In genomic region chr5:126422994-126423788, GRCh38 we compare ENCODE assay signal across 8 cellular contexts. TPM values are rescaled to one million over a fixed set of nuclear protein-coding genes. Genes with fewer than 3 reads are reported as not detected.
DNase-seq lines count a peak whose midpoint lies in the region; ATAC-seq and TF ChIP-seq lines count a peak whose summit lies in the region.

GRAMD2B (plus strand) TSS chr5:126423409; CDS start chr5:126423607, 198 bp downstream.

- 2% methylated on average over 44 of the region's 44 CpGs for WGBS in hepatocyte (ENCODE audit: low lambda C conversion rate, missing lambda C conversion rate)

- H3K79me2 ChIP-seq in GM23338 (replicated peaks; ENCODE audit: insufficient read depth) (peaks cover 42% of the 10 kb centered on the region), Loucy (ENCODE audit: insufficient read depth, low read length) (no peaks in the 10 kb centered on the region), hepatocyte (peaks cover 29% of the 10 kb centered on the region)

- no peak for TF ChIP-seq CTCF in GM23338 (conservative IDR thresholded peaks at IDR 0.05; ENCODE audit: low read depth in 2 of 2)
- TF ChIP-seq CTCF in Loucy (conservative IDR thresholded peaks at IDR 0.05; ENCODE audit: low read length): no peak
- TF ChIP-seq CTCF in astrocyte of the cerebellum (IDR thresholded peaks at IDR 0.05; ENCODE audit: low read depth, low read length, missing control alignments): no peak
- no peak for TF ChIP-seq CTCF in hepatocyte (IDR thresholded peaks at IDR 0.05; ENCODE audit: poor library complexity)
- no peak for TF ChIP-seq CTCF in vagina (IDR thresholded peaks at IDR 0.05)

- H3K9me2 ChIP-seq in GM23338 (ENCODE audit: insufficient read depth) (no peaks in the 10 kb centered on the region), Loucy (replicated peaks; ENCODE audit: low read depth, low read length) (no peaks in the 10 kb centered on the region), hepatocyte (replicated peaks; ENCODE audit: insufficient read depth) (no peaks in the 10 kb centered on the region)

- peak within 1 kb of the TSS; percentile 83 for H3K4me3 ChIP-seq in GM23338
- H3K4me3 ChIP-seq in Loucy (ENCODE audit: low read length, poor library complexity, severe bottlenecking): peak within 1 kb of the TSS; percentile 68
- H3K4me3 ChIP-seq in astrocyte of the cerebellum (ENCODE audit: low read depth, low read length): peak within 1 kb of the TSS; percentile 65
- H3K4me3 ChIP-seq in hepatocyte: peak within 1 kb of the TSS; percentile 65
- H3K4me3 ChIP-seq in rectal smooth muscle tissue (ENCODE audit: low read length): peak within 1 kb of the TSS; percentile 79
- H3K4me3 ChIP-seq in vagina: peak within 1 kb of the TSS; percentile 57 to 74

- intact Hi-C loops in vagina (cut with DNase I): loop anchor here (10.0 kb wide), 1 partner anchor 52 kb away; no protein-coding TSS in a partner anchor

- 0 out of 2 replicates have a peak, but pooled peaks cover 14% of the 10 kb centered on the region for H3K4me1 ChIP-seq in GM23338 (ENCODE audit: insufficient read depth)
- no peaks in the 10 kb centered on the region for H3K4me1 ChIP-seq in Loucy (ENCODE audit: insufficient read depth, low read length, poor library complexity, severe bottlenecking)
- H3K4me1 ChIP-seq in hepatocyte (ENCODE audit: insufficient read depth): no peaks in the 10 kb centered on the region
- peaks cover 7% of the 10 kb centered on the region for H3K4me1 ChIP-seq in rectal smooth muscle tissue (ENCODE audit: control insufficient read depth, insufficient read depth, low read length)
- peaks cover 34% of the 10 kb centered on the region for H3K4me1 ChIP-seq in vagina

- H3K36me3 Mint-ChIP-seq in GM23338 (ENCODE audit: low read depth): no peaks in the 10 kb centered on the region

- peak within 1 kb of the TSS; percentile 89 for H3K4me3 Mint-ChIP-seq in GM23338

- H3K27me3 ChIP-seq in GM23338 (ENCODE audit: insufficient read depth) (no peaks in the 10 kb centered on the region), Loucy (ENCODE audit: insufficient read depth, low read length, poor library complexity, severe bottlenecking) (no peaks in the 10 kb centered on the region), hepatocyte (no peaks in the 10 kb centered on the region), rectal smooth muscle tissue (ENCODE audit: control insufficient read depth, insufficient read depth, low read length) (no peaks in the 10 kb centered on the region), vagina (no peaks in the 10 kb centered on the region)

- peak; percentile 96 for ATAC-seq in GM23338

- H2AFZ ChIP-seq in GM23338 (peak within 1 kb of the TSS; percentile 93), Loucy (ENCODE audit: low read length) (peak within 1 kb of the TSS; percentile 41), hepatocyte (peak within 1 kb of the TSS; percentile 48)

- H3K9me3 Mint-ChIP-seq in GM23338: no peaks in the 10 kb centered on the region

- H3K27me3 Mint-ChIP-seq in GM23338 (ENCODE audit: insufficient read depth, low read depth, poor library complexity): peaks cover 1% of the 10 kb centered on the region

- DNase-seq in EH (ENCODE audit: low read depth): peak; percentile 93
- DNase-seq in GM23338 (ENCODE audit: low spot score): peak; percentile 96
- peak; percentile 50 for DNase-seq in T-helper 22 cell (ENCODE audit: low read depth)
- peak; percentile 74 for DNase-seq in astrocyte of the cerebellum (ENCODE audit: low read depth)
- DNase-seq in hepatocyte (ENCODE audit: low spot score): peak; percentile 86
- DNase-seq in vagina (ENCODE audit: extremely low spot score in 2 of 2): peak in 1 of 2 donors; percentile 94

- H3K36me3 ChIP-seq in GM23338 (ENCODE audit: insufficient read depth) (no peaks in the 10 kb centered on the region; the same call in 1 of the 2 replicates), Loucy (ENCODE audit: insufficient read depth, low read length) (no peaks in the 10 kb centered on the region), hepatocyte (replicated peaks; ENCODE audit: insufficient read depth, low read depth) (no peaks in the 10 kb centered on the region), rectal smooth muscle tissue (ENCODE audit: control insufficient read depth, insufficient read depth, low read length) (no peaks in the 10 kb centered on the region), vagina (no peaks in the 10 kb centered on the region)

- TF ChIP-seq POLR2A in vagina (IDR thresholded peaks at IDR 0.05): peak in 1 of 2 donors; percentile 82

- H4K20me1 ChIP-seq in GM23338 (replicated peaks; ENCODE audit: insufficient read depth): 0 out of 2 replicates have a peak, but pooled peaks cover 8% of the 10 kb centered on the region
- H4K20me1 ChIP-seq in Loucy (ENCODE audit: insufficient read depth, low read length, poor library complexity, severe bottlenecking): no peaks in the 10 kb centered on the region
- H4K20me1 ChIP-seq in hepatocyte (ENCODE audit: insufficient read depth, poor library complexity, severe bottlenecking): no peaks in the 10 kb centered on the region

- peaks cover 19% of the 10 kb centered on the region; the same call in 2 of the 3 replicates for H3K4me1 Mint-ChIP-seq in GM23338

- in situ Hi-C loops in astrocyte of the cerebellum (cut with HindIII; ENCODE audit: low sequenced_read_pairs): no loop called here

- peaks cover 9% of the 10 kb centered on the region for H3F3A ChIP-seq in GM23338 (replicated peaks; ENCODE audit: low read depth)
- H3F3A ChIP-seq in Loucy (ENCODE audit: low read depth): no peaks in the 10 kb centered on the region

- H3K27ac Mint-ChIP-seq in GM23338: peak within 1 kb of the TSS; percentile 94

- H3K9me3 ChIP-seq in Loucy (ENCODE audit: insufficient read depth, low read depth, low read length) (no peaks in the 10 kb centered on the region), hepatocyte (ENCODE audit: low read depth) (no peaks in the 10 kb centered on the region), vagina (no peaks in the 10 kb centered on the region)

- H3K4me2 ChIP-seq in GM23338 (peak within 1 kb of the TSS; percentile 91), Loucy (ENCODE audit: low read depth, low read length, poor library complexity, severe bottlenecking) (peak within 1 kb of the TSS; percentile 57), hepatocyte (peak within 1 kb of the TSS; percentile 76)

- H3K9ac ChIP-seq in Loucy (ENCODE audit: low read depth, low read length, poor library complexity, severe bottlenecking) (peak within 1 kb of the TSS; percentile 52), rectal smooth muscle tissue (ENCODE audit: low read length) (peak within 1 kb of the TSS; percentile 66)

- H3K27ac ChIP-seq in GM23338 (ENCODE audit: low read depth) (peak within 1 kb of the TSS; percentile 96), hepatocyte (peak within 1 kb of the TSS; percentile 85), rectal smooth muscle tissue (ENCODE audit: low read depth, low read length) (peak within 1 kb of the TSS; percentile 85), vagina (peak within 1 kb of the TSS; percentile 86)

TF ChIP-seq in GM23338, 12 proteins besides CTCF, POLR2A, EP300 and RAD21 (continues in another document):
- TF ChIP-seq NANOG (IDR thresholded peaks at IDR 0.05; ENCODE audit: borderline replicate concordance) (no peak; the same call in 1 of the 2 replicates), EZH2 (IDR thresholded peaks at IDR 0.05; ENCODE audit: low read depth, unreplicated experiment) (no peak), ZNF331 (CRISPR knock-in tag; IDR thresholded peaks at IDR 0.05; ENCODE audit: low read depth) (no peak), EZH2phosphoT487 (IDR thresholded peaks at IDR 0.05; ENCODE audit: unreplicated experiment) (no peak), REST (IDR thresholded peaks at IDR 0.05; ENCODE audit: unreplicated experiment) (no peak), STAT1 (IDR thresholded peaks at IDR 0.05; ENCODE audit: unreplicated experiment) (no peak), JUNB (IDR thresholded peaks at IDR 0.05; ENCODE audit: unreplicated experiment) (no peak), POLR2AphosphoS5 (IDR thresholded peaks at IDR 0.05; ENCODE audit: low read depth) (peak; percentile 93), ZNF114 (CRISPR knock-in tag; IDR thresholded peaks at IDR 0.05) (no peak)
- TF ChIP-seq, protein P1, sequence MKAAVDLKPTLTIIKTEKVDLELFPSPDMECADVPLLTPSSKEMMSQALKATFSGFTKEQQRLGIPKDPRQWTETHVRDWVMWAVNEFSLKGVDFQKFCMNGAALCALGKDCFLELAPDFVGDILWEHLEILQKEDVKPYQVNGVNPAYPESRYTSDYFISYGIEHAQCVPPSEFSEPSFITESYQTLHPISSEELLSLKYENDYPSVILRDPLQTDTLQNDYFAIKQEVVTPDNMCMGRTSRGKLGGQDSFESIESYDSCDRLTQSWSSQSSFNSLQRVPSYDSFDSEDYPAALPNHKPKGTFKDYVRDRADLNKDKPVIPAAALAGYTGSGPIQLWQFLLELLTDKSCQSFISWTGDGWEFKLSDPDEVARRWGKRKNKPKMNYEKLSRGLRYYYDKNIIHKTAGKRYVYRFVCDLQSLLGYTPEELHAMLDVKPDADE (IDR thresholded peaks at IDR 0.05): 0 out of 2 replicates have a peak, but pooled peaks have one; percentile 24

RNA-seq across cellular contexts. Expression of gene GRAMD2B, which starts in this region (rescaled TPM):
- total RNA-seq in GM23338 (2014; rRNA removed; shearing (Covaris generic)): 14.9 and 16.9 TPM in 2 replicates
- polyA plus RNA-seq in GM23338 (2016; fragmentation: Nextera tagmentation; extraction: Ambion mirVana) (9.7 and 10.7 TPM in 2 replicates), hepatocyte (9.3 and 18.9 TPM in 2 replicates)
- total RNA-seq in hepatocyte (24.4 and 32.5 TPM in 2 replicates), vagina (76.9 TPM)

Comparison
In these comparisons a context has a peak if more than half of its experiments do, and no peak if none do; other contexts are left out.
1. H2AFZ ChIP-seq: peak in every context shown above with its lines; median percentile 93 in GM23338; 48 in hepatocyte; 41 in Loucy.